In the genomic region with DNA sequence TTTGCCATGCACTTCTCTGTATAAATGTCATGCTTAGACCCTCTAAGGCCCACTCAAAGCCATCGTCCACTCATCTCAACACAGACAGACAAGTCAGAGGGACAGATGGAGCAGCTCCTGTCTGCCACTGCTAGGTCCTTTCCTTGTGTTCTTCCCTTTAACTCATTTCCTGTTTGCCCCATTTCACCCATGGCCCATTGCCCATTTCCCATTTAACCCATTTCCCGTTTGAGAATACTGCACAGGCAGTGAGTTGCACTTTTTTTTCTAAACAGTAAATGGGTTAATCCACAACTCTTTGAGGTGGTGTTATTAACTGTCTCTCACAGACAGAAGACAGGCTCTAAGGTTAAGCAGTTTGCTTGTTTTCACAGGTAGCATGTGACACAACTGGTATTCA, we compare ENCODE assay signal across 2 cellular contexts.
TF ChIP-seq lines count a peak whose summit lies in the region.

No MANE protein-coding gene starts in this region.

TF ChIP-seq in HepG2, 621 proteins besides CTCF, POLR2A, EP300 and RAD21:
- TF ChIP-seq NR2F2 (IDR thresholded peaks at IDR 0.05; ENCODE audit: borderline replicate concordance, low read depth) (no peak), PAF1 (CRISPR knock-in tag; IDR thresholded peaks at IDR 0.05) (no peak), PHF21A (CRISPR knock-in tag; IDR thresholded peaks at IDR 0.05) (no peak), ZNF607 (CRISPR knock-in tag; IDR thresholded peaks at IDR 0.05; ENCODE audit: borderline replicate concordance) (no peak), ZNF724P (CRISPR knock-in tag; IDR thresholded peaks at IDR 0.05; ENCODE audit: borderline replicate concordance) (no peak)
- TF ChIP-seq, protein P1, sequence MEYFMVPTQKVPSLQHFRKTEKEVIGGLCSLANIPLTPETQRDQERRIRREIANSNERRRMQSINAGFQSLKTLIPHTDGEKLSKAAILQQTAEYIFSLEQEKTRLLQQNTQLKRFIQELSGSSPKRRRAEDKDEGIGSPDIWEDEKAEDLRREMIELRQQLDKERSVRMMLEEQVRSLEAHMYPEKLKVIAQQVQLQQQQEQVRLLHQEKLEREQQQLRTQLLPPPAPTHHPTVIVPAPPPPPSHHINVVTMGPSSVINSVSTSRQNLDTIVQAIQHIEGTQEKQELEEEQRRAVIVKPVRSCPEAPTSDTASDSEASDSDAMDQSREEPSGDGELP (IDR thresholded peaks at IDR 0.05; ENCODE audit: borderline replicate concordance, low read depth) = no peak

TF ChIP-seq in WTC11, 78 proteins besides CTCF, POLR2A, EP300 and RAD21:
- TF ChIP-seq SMAD4 (CRISPR knock-in tag; IDR thresholded peaks at IDR 0.05) = no peak
- TF ChIP-seq, protein P2, sequence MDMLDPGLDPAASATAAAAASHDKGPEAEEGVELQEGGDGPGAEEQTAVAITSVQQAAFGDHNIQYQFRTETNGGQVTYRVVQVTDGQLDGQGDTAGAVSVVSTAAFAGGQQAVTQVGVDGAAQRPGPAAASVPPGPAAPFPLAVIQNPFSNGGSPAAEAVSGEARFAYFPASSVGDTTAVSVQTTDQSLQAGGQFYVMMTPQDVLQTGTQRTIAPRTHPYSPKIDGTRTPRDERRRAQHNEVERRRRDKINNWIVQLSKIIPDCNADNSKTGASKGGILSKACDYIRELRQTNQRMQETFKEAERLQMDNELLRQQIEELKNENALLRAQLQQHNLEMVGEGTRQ (CRISPR knock-in tag; IDR thresholded peaks at IDR 0.05) = no peak
- TF ChIP-seq RORB (CRISPR knock-in tag; IDR thresholded peaks at IDR 0.05) = no peak
- TF ChIP-seq, protein P3, sequence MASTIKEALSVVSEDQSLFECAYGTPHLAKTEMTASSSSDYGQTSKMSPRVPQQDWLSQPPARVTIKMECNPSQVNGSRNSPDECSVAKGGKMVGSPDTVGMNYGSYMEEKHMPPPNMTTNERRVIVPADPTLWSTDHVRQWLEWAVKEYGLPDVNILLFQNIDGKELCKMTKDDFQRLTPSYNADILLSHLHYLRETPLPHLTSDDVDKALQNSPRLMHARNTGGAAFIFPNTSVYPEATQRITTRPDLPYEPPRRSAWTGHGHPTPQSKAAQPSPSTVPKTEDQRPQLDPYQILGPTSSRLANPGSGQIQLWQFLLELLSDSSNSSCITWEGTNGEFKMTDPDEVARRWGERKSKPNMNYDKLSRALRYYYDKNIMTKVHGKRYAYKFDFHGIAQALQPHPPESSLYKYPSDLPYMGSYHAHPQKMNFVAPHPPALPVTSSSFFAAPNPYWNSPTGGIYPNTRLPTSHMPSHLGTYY (CRISPR knock-in tag; IDR thresholded peaks at IDR 0.05) = no peak
- TF ChIP-seq ELF4 (CRISPR knock-in tag; IDR thresholded peaks at IDR 0.05; ENCODE audit: low read depth) = no peak
- no peak for TF ChIP-seq IRF2 (CRISPR knock-in tag; IDR thresholded peaks at IDR 0.05; ENCODE audit: borderline replicate concordance, low read depth)
- no peak for TF ChIP-seq HMGA2 (CRISPR knock-in tag; IDR thresholded peaks at IDR 0.05)
- no peak for TF ChIP-seq CREM (CRISPR knock-in tag; IDR thresholded peaks at IDR 0.05)
- no peak for TF ChIP-seq ZNF317 (CRISPR knock-in tag; IDR thresholded peaks at IDR 0.05; ENCODE audit: borderline replicate concordance, low read depth)
- no peak for TF ChIP-seq KAT7 (CRISPR knock-in tag; IDR thresholded peaks at IDR 0.05; ENCODE audit: borderline replicate concordance)
- no peak for TF ChIP-seq NFYB (CRISPR knock-in tag; conservative IDR thresholded peaks at IDR 0.05; ENCODE audit: low read depth)
